In genomic region chrX:72080150-72080549, GRCh38 we compare ENCODE assay signal across 18 cellular contexts. TPM values are rescaled to one million over a fixed set of nuclear protein-coding genes. Genes with fewer than 3 reads are reported as not detected.
DNase-seq lines count a peak whose midpoint lies in the region; ATAC-seq and TF ChIP-seq lines count a peak whose summit lies in the region.
"Had no signal": no experiment of that assay in that cellular context is flagged by ENCODE, and none has a peak within 500 bp of the region (broad histone marks: within the 10 kb centered on the region; RNA-seq: fewer than 3 reads in every experiment).

No MANE protein-coding gene starts in this region.

- no peaks in the 10 kb centered on the region for H3K36me3 ChIP-seq in cardiac muscle cell
- H3K36me3 ChIP-seq in right atrium auricular region, result no peaks in the 10 kb centered on the region
- H3K36me3 ChIP-seq in aorta (ENCODE audit: control insufficient read depth in 1 of 2, insufficient read depth in 2 of 2, low read length in 1 of 2), result no peaks in the 10 kb centered on the region

- DNase-seq in cardiac muscle cell (ENCODE audit: low read depth in 1 of 2, low spot score in 1 of 2), result no peak
- no peak for DNase-seq in right atrium auricular region (ENCODE audit: low spot score)
- peak; percentile 28 for DNase-seq in dermis blood vessel endothelial cell
- DNase-seq in neural crest cell (ENCODE audit: low read depth, low spot score), result no peak
- no peak for DNase-seq in aorta
- no peak for DNase-seq in osteocyte (ENCODE audit: extremely low spot score, unreplicated experiment)
- DNase-seq in GM03348 (ENCODE audit: low spot score), result no peak
- no peak for DNase-seq in activated CD4-positive, CD25-positive, alpha-beta regulatory T cell (lab: John Stamatoyannopoulos, UW)
- DNase-seq: activated CD4-positive, alpha-beta memory T cell treated with anti-CD3 and anti-CD28 coated beads, Interleukin-2, amount 10 ng/mL, durations not matched to agents 7 days and 5 days; CD4-positive, CD25-positive, alpha-beta regulatory T cell; cerebellar nuclear complex; DMS53; glutamatergic neuron; NCI-H226; testis had no signal

- peak; percentile 11 for ATAC-seq in aorta (ENCODE audit: low FRiP score)
- ATAC-seq: activated T-helper 17 cell treated with anti-CD3 and anti-CD28 coated beads, Interleukin-2, amount 50 U/mL, for 72 hours had no signal

- no peak overlapping the region for H3K4me3 ChIP-seq in cardiac muscle cell
- H3K4me3 ChIP-seq in right atrium auricular region, result peak overlapping the region in 1 of 2 donors; percentile 23
- no peak overlapping the region for H3K4me3 ChIP-seq in aorta (ENCODE audit: low read length in 2 of 2)
- H3K4me3 ChIP-seq: testis had no signal

- peak overlapping the region; percentile 78 for H3K27ac Mint-ChIP-seq in neural crest cell (ENCODE audit: unreplicated experiment)
- H3K27ac Mint-ChIP-seq in osteocyte (ENCODE audit: unreplicated experiment), result no peak overlapping the region
- H3K27ac Mint-ChIP-seq: activated CD4-positive, alpha-beta memory T cell treated with anti-CD3 and anti-CD28 coated beads, Interleukin-2, amount 10 ng/mL, durations not matched to agents 7 days and 5 days; activated T-helper 17 cell treated with anti-CD3 and anti-CD28 coated beads, Interleukin-2, amount 50 U/mL, for 72 hours; CD4-positive, CD25-positive, alpha-beta regulatory T cell had no signal

- H3K4me3 Mint-ChIP-seq in neural crest cell, result no peak overlapping the region
- H3K4me3 Mint-ChIP-seq in osteocyte (ENCODE audit: unreplicated experiment), result no peak overlapping the region
- H3K4me3 Mint-ChIP-seq: activated CD4-positive, alpha-beta memory T cell treated with anti-CD3 and anti-CD28 coated beads, Interleukin-2, amount 10 ng/mL, durations not matched to agents 7 days and 5 days; activated T-helper 17 cell treated with anti-CD3 and anti-CD28 coated beads, Interleukin-2, amount 50 U/mL, for 72 hours had no signal

- H3K27me3 ChIP-seq in cardiac muscle cell (no peaks in the 10 kb centered on the region), right atrium auricular region (no peaks in the 10 kb centered on the region), aorta (ENCODE audit: control insufficient read depth in 1 of 2, insufficient read depth in 2 of 2, low read length in 1 of 2) (no peaks in the 10 kb centered on the region)
- H3K27me3 ChIP-seq: testis had no signal

- H3K9me3 ChIP-seq in cardiac muscle cell (ENCODE audit: low read depth) (no peaks in the 10 kb centered on the region), right atrium auricular region (no peaks in the 10 kb centered on the region), aorta (ENCODE audit: control insufficient read depth, low read length) (no peaks in the 10 kb centered on the region)
- H3K9me3 ChIP-seq: testis had no signal

- H3K4me1 ChIP-seq in cardiac muscle cell (ENCODE audit: low read depth), result peaks cover 31% of the 10 kb centered on the region
- no peaks in the 10 kb centered on the region for H3K4me1 ChIP-seq in right atrium auricular region
- no peaks in the 10 kb centered on the region for H3K4me1 ChIP-seq in aorta (ENCODE audit: control insufficient read depth in 1 of 2, insufficient read depth in 2 of 2, low read length in 2 of 2)
- H3K4me1 ChIP-seq: testis had no signal

- H3K36me3 Mint-ChIP-seq in neural crest cell (ENCODE audit: low read depth), result peaks cover 2% of the 10 kb centered on the region
- H3K36me3 Mint-ChIP-seq in osteocyte (ENCODE audit: unreplicated experiment), result no peaks in the 10 kb centered on the region
- H3K36me3 Mint-ChIP-seq: CD4-positive, CD25-positive, alpha-beta regulatory T cell had no signal

- TF ChIP-seq CTCF in cardiac muscle cell (IDR thresholded peaks at IDR 0.05; ENCODE audit: low read depth, low read length), result no peak
- no peak for TF ChIP-seq CTCF in right atrium auricular region (IDR thresholded peaks at IDR 0.05)
- TF ChIP-seq CTCF in neural crest cell (conservative IDR thresholded peaks at IDR 0.05), result no peak
- no peak for TF ChIP-seq CTCF in osteocyte (IDR thresholded peaks at IDR 0.05)

- 83 to 93% methylated on average over 7 of the region's 7 CpGs for WGBS in aorta, 2 donors

- H3K9me3 Mint-ChIP-seq in neural crest cell (peaks cover 5% of the 10 kb centered on the region), osteocyte (ENCODE audit: unreplicated experiment) (no peaks in the 10 kb centered on the region)
- H3K9me3 Mint-ChIP-seq: activated CD4-positive, alpha-beta memory T cell treated with anti-CD3 and anti-CD28 coated beads, Interleukin-2, amount 10 ng/mL, durations not matched to agents 7 days and 5 days; activated T-helper 17 cell treated with anti-CD3 and anti-CD28 coated beads, Interleukin-2, amount 50 U/mL, for 72 hours had no signal

- H3K4me1 Mint-ChIP-seq in neural crest cell (peaks cover 56% of the 10 kb centered on the region), osteocyte (ENCODE audit: unreplicated experiment) (no peaks in the 10 kb centered on the region)
- H3K4me1 Mint-ChIP-seq: activated T-helper 17 cell treated with anti-CD3 and anti-CD28 coated beads, Interleukin-2, amount 50 U/mL, for 72 hours had no signal

- H3K27ac ChIP-seq in cardiac muscle cell (peak overlapping the region; percentile 89), right atrium auricular region (peak overlapping the region in 1 of 2 donors; percentile 27), aorta (ENCODE audit: low read depth in 1 of 2, low read length in 2 of 2) (no peak overlapping the region)
- H3K27ac ChIP-seq: epithelial cell of prostate, KMS-11 had no signal

- intact Hi-C loops in aorta (cut with DNase I), result no loop called here

- H3K27me3 Mint-ChIP-seq in neural crest cell (ENCODE audit: low read depth), result no peaks in the 10 kb centered on the region
- no peaks in the 10 kb centered on the region for H3K27me3 Mint-ChIP-seq in osteocyte (ENCODE audit: unreplicated experiment)
- H3K27me3 Mint-ChIP-seq: activated T-helper 17 cell treated with anti-CD3 and anti-CD28 coated beads, Interleukin-2, amount 50 U/mL, for 72 hours; CD4-positive, CD25-positive, alpha-beta regulatory T cell had no signal

RNA-seq across cellular contexts. Expression of gene RTL5, which starts 51.6 kb away (rescaled TPM):
- total RNA-seq in cardiac muscle cell (9.0 and 11.6 TPM in 2 replicates), right atrium auricular region (1 to 10 TPM; 1.5 to 3.0 TPM), dermis blood vessel endothelial cell (0.47 and 0.51 TPM in 2 replicates), neural crest cell (21.7 and 23.0 TPM in 2 replicates), aorta (10 to 100 TPM; 12.0 to 13.9 TPM), osteocyte (19.5 and 19.9 TPM in 2 replicates)
- polyA plus RNA-seq in cardiac muscle cell (8.3 and 10.4 TPM in 2 replicates), aorta (1 to 10 TPM; 6.5 to 8.0 TPM)
